ENCODE assay signal across 16 cellular contexts in genomic region chr20:61763740-61764400, GRCh38.
DNase-seq lines count a peak whose midpoint lies in the region; ATAC-seq, FAIRE-seq and TF ChIP-seq lines count a peak whose summit lies in the region.
"Had no signal": no experiment of that assay in that cellular context is flagged by ENCODE, and none has a peak within 500 bp of the region (broad histone marks: within the 10 kb centered on the region; RNA-seq: fewer than 3 reads in every experiment).

No MANE protein-coding gene starts in this region.

- no peak overlapping the region for H2BK120ac ChIP-seq in neuronal stem cell (ENCODE audit: low read depth, low read length)

- H3K4me3 ChIP-seq in astrocyte (ENCODE audit: insufficient read depth, low read depth, low read length) (no peak overlapping the region), neuronal stem cell (ENCODE audit: low read length in 2 of 2) (no peak overlapping the region), sigmoid colon (no peak overlapping the region), PC-3 (ENCODE audit: low read length) (no peak overlapping the region)
- H3K4me3 ChIP-seq: BLaER1 treated with 17β-estradiol and CSF1 and Interleukin-3, amounts not matched to agents 10 nM and 100 nM; GM23248; HAP-1 had no signal

- H3K9me2 ChIP-seq in PC-3 (replicated peaks; ENCODE audit: low read length), result no peaks in the 10 kb centered on the region

- no peak overlapping the region for H4K91ac ChIP-seq in neuronal stem cell (ENCODE audit: low read depth, low read length, poor library complexity)

- H3K79me2 ChIP-seq in astrocyte (ENCODE audit: insufficient read depth, low read length) (no peaks in the 10 kb centered on the region), PC-3 (ENCODE audit: low read length) (no peaks in the 10 kb centered on the region)

- H3K18ac ChIP-seq in neuronal stem cell (ENCODE audit: low read length), result no peak overlapping the region

- BruUV-seq in PC-3 (replicated peaks; lab: Mats Ljungman, UMichigan), result no TSS peak

- no peaks in the 10 kb centered on the region for H3K9me3 Mint-ChIP-seq in astrocyte (ENCODE audit: unreplicated experiment)
- H3K9me3 Mint-ChIP-seq in activated CD8-positive, alpha-beta memory T cell treated with anti-CD3 and anti-CD28 coated beads, Interleukin-2, amount 10 ng/mL, durations not matched to agents 7 days and 5 days (ENCODE audit: low read depth), result no peaks in the 10 kb centered on the region
- H3K9me3 Mint-ChIP-seq: CD8-positive, alpha-beta T cell had no signal

- H2AFZ ChIP-seq in astrocyte (ENCODE audit: low read depth, low read length), result no peak overlapping the region
- no peak overlapping the region for H2AFZ ChIP-seq in neuronal stem cell (ENCODE audit: low read length)
- no peak overlapping the region for H2AFZ ChIP-seq in PC-3 (ENCODE audit: low read length)
- H2AFZ ChIP-seq: GM23248 had no signal

- no peaks in the 10 kb centered on the region for H3K9me3 ChIP-seq in KOPT-K1 (ENCODE audit: insufficient read depth, low read length, poor library complexity, severe bottlenecking)
- H3K9me3 ChIP-seq in astrocyte (ENCODE audit: insufficient read depth, low read depth, low read length), result no peaks in the 10 kb centered on the region
- H3K9me3 ChIP-seq in neuronal stem cell (replicated peaks in 1 of 2; ENCODE audit: control insufficient read depth in 2 of 2, insufficient read depth in 1 of 2, low read depth in 1 of 2, low read length in 2 of 2), result no peaks in the 10 kb centered on the region
- no peaks in the 10 kb centered on the region for H3K9me3 ChIP-seq in sigmoid colon
- no peaks in the 10 kb centered on the region for H3K9me3 ChIP-seq in PC-3 (ENCODE audit: low read length)
- H3K9me3 ChIP-seq: BLaER1 treated with 17β-estradiol and CSF1 and Interleukin-3, amounts not matched to agents 10 nM and 100 nM; HAP-1 had no signal

- TF ChIP-seq CTCF in astrocyte (IDR thresholded peaks at IDR 0.05; ENCODE audit: insufficient read depth, low read depth, low read length) (no peak), sigmoid colon (IDR thresholded peaks at IDR 0.05) (no peak), PC-3 (conservative IDR thresholded peaks at IDR 0.05; ENCODE audit: low read depth, low read length) (no peak)

- peak overlapping the region; percentile 26 for H3K27ac Mint-ChIP-seq in astrocyte (ENCODE audit: unreplicated experiment)
- H3K27ac Mint-ChIP-seq in activated CD8-positive, alpha-beta memory T cell treated with anti-CD3 and anti-CD28 coated beads, Interleukin-2, amount 10 ng/mL, durations not matched to agents 7 days and 5 days, result no peak overlapping the region
- H3K27ac Mint-ChIP-seq: B cell; CD8-positive, alpha-beta T cell had no signal

- DNase-seq in astrocyte (ENCODE audit: low read depth) (no peak), neuronal stem cell (ENCODE audit: low spot score) (no peak), sigmoid colon (peak; percentile 32), GM19239 (ENCODE audit: insufficient read length, low spot score) (no peak), NCI-H526 treated with DMSO at 0.1 percent for 48 hours (lab: John Stamatoyannopoulos, UW) (no peak), PC-3 (no peak)
- DNase-seq in activated CD8-positive, alpha-beta memory T cell treated with anti-CD3 and anti-CD28 coated beads, Interleukin-2, amount 10 ng/mL, durations not matched to agents 7 days and 5 days, result no peak
- DNase-seq: Calu3; CD8-positive, alpha-beta T cell; DMS79 treated with DMSO at 0.1 percent for 48 hours; GF-D8; GM23248 had no signal

- H4K8ac ChIP-seq in neuronal stem cell (ENCODE audit: low read depth, low read length), result no peak overlapping the region

- H4K20me1 ChIP-seq in astrocyte (ENCODE audit: insufficient read depth, low read length) (no peaks in the 10 kb centered on the region), PC-3 (ENCODE audit: low read length) (no peaks in the 10 kb centered on the region)

- no CpG with 5 or more reads among the region's 18 CpGs for WGBS in neuronal stem cell (ENCODE audit: extremely low coverage in 2 of 2, insufficient read length in 2 of 2, insufficient replicate concordance in 1 of 2), 2 donors
- 85 to 86% methylated on average over 18 of the region's 18 CpGs for WGBS in sigmoid colon, 2 donors

- intact Hi-C loops in sigmoid colon (cut with DNase I), result no loop called here
- intact Hi-C loops in PC-3 (cut with micrococcal nuclease), result no loop called here

- no peak overlapping the region for H3K4ac ChIP-seq in neuronal stem cell (ENCODE audit: low read length)

- no peak overlapping the region for H3K14ac ChIP-seq in neuronal stem cell (ENCODE audit: low read length)

- H3K27me3 ChIP-seq in astrocyte (ENCODE audit: insufficient read depth, low read length) (no peaks in the 10 kb centered on the region), neuronal stem cell (ENCODE audit: control insufficient read depth in 3 of 3, insufficient read depth in 3 of 3, low read depth in 1 of 3, low read length in 3 of 3) (no peaks in the 10 kb centered on the region), sigmoid colon (peaks cover 0 to 49% (median 0%) of the 10 kb centered on the region in 3 donors), PC-3 (ENCODE audit: low read length) (peaks cover 85% of the 10 kb centered on the region)
- H3K27me3 ChIP-seq: BLaER1 treated with 17β-estradiol and CSF1 and Interleukin-3, amounts not matched to agents 10 nM and 100 nM had no signal

- H3K79me1 ChIP-seq in neuronal stem cell (ENCODE audit: low read depth, low read length), result no peaks in the 10 kb centered on the region

- H3K23ac ChIP-seq in neuronal stem cell (ENCODE audit: low read depth, low read length, poor library complexity), result no peak overlapping the region

- CTCF ChIA-PET in activated CD8-positive, alpha-beta memory T cell treated with anti-CD3 and anti-CD28 coated beads, Interleukin-2, amount 10 ng/mL, durations not matched to agents 7 days and 5 days (lab: Charles Lee), result no interaction called here
- CTCF ChIA-PET in PC-3 (lab: Charles Lee), result no interaction called here

- H3K36me3 ChIP-seq in KOPT-K1 (ENCODE audit: insufficient read depth, low read length) (no peaks in the 10 kb centered on the region), astrocyte (ENCODE audit: insufficient read depth, low read length) (no peaks in the 10 kb centered on the region), neuronal stem cell (replicated peaks in 1 of 2; ENCODE audit: control insufficient read depth in 2 of 2, insufficient read depth in 2 of 2, low read length in 2 of 2) (no peaks in the 10 kb centered on the region), sigmoid colon (no peaks in the 10 kb centered on the region), PC-3 (ENCODE audit: low read depth, low read length) (no peaks in the 10 kb centered on the region)
- H3K36me3 ChIP-seq: BLaER1 treated with 17β-estradiol and CSF1 and Interleukin-3, amounts not matched to agents 10 nM and 100 nM; HAP-1 had no signal

- peak overlapping the region; percentile 34 for H2AK5ac ChIP-seq in neuronal stem cell (ENCODE audit: low read depth, low read length)

- H3K4me3 Mint-ChIP-seq in astrocyte (ENCODE audit: unreplicated experiment), result no peak overlapping the region
- H3K4me3 Mint-ChIP-seq in activated CD8-positive, alpha-beta memory T cell treated with anti-CD3 and anti-CD28 coated beads, Interleukin-2, amount 10 ng/mL, durations not matched to agents 7 days and 5 days, result no peak overlapping the region
- H3K4me3 Mint-ChIP-seq: B cell; CD8-positive, alpha-beta T cell had no signal

- TF ChIP-seq EP300 in sigmoid colon (IDR thresholded peaks at IDR 0.05), result no peak

- no peak overlapping the region for H2BK5ac ChIP-seq in neuronal stem cell (ENCODE audit: low read length)

- no peaks in the 10 kb centered on the region for H3K4me1 ChIP-seq in astrocyte (ENCODE audit: insufficient read depth, low read length)
- peaks cover 0 to 9% of the 10 kb centered on the region in 2 donors for H3K4me1 ChIP-seq in neuronal stem cell (ENCODE audit: control insufficient read depth in 2 of 2, insufficient read depth in 1 of 2, low read depth in 1 of 2, low read length in 2 of 2)
- no peaks in the 10 kb centered on the region for H3K4me1 ChIP-seq in sigmoid colon
- no peaks in the 10 kb centered on the region for H3K4me1 ChIP-seq in PC-3 (ENCODE audit: insufficient read depth, low read length)
- H3K4me1 ChIP-seq: HAP-1 had no signal

- H3K27ac ChIP-seq in KOPT-K1 (ENCODE audit: low read depth, low read length, poor library complexity, severe bottlenecking), result peak overlapping the region; percentile 38
- no peak overlapping the region for H3K27ac ChIP-seq in astrocyte (ENCODE audit: low read depth, low read length)
- no peak overlapping the region for H3K27ac ChIP-seq in neuronal stem cell (replicated peaks; ENCODE audit: low read length)
- H3K27ac ChIP-seq in sigmoid colon, result no peak overlapping the region
- H3K27ac ChIP-seq in PC-3 (ENCODE audit: low read length), result no peak overlapping the region
- H3K27ac ChIP-seq: BLaER1 treated with 17β-estradiol and CSF1 and Interleukin-3, amounts not matched to agents 10 nM and 100 nM; GM23248 had no signal

- H2BK15ac ChIP-seq in neuronal stem cell (ENCODE audit: low read length), result no peak overlapping the region

- POLR2A ChIA-PET in PC-3 (lab: Charles Lee; ENCODE audit: unreplicated experiment), result no interaction called here

- no peak for FAIRE-seq in astrocyte (lab: Jason Lieb, UNC)
- no peak for FAIRE-seq in GM19239 (lab: Jason Lieb, UNC)

- H3K9ac ChIP-seq in astrocyte (ENCODE audit: low read length) (no peak overlapping the region), neuronal stem cell (ENCODE audit: low read depth, low read length, poor library complexity) (no peak overlapping the region), PC-3 (ENCODE audit: low read length) (no peak overlapping the region)
- H3K9ac ChIP-seq: BLaER1 treated with 17β-estradiol and CSF1 and Interleukin-3, amounts not matched to agents 10 nM and 100 nM; GM23248 had no signal

- no peaks in the 10 kb centered on the region for H3K36me3 Mint-ChIP-seq in astrocyte (ENCODE audit: low read depth, unreplicated experiment)
- no peaks in the 10 kb centered on the region for H3K36me3 Mint-ChIP-seq in activated CD8-positive, alpha-beta memory T cell treated with anti-CD3 and anti-CD28 coated beads, Interleukin-2, amount 10 ng/mL, durations not matched to agents 7 days and 5 days
- H3K36me3 Mint-ChIP-seq: CD8-positive, alpha-beta T cell had no signal

- no peaks in the 10 kb centered on the region for H3K4me1 Mint-ChIP-seq in astrocyte (ENCODE audit: low read depth, unreplicated experiment)
- no peaks in the 10 kb centered on the region for H3K4me1 Mint-ChIP-seq in activated CD8-positive, alpha-beta memory T cell treated with anti-CD3 and anti-CD28 coated beads, Interleukin-2, amount 10 ng/mL, durations not matched to agents 7 days and 5 days
- H3K4me1 Mint-ChIP-seq: B cell had no signal

- no peak for ATAC-seq in activated CD8-positive, alpha-beta memory T cell treated with anti-CD3 and anti-CD28 coated beads, Interleukin-2, amount 10 ng/mL, durations not matched to agents 7 days and 5 days
- ATAC-seq in PC-3, result no peak
- ATAC-seq: CD8-positive, alpha-beta T cell had no signal

- no peaks in the 10 kb centered on the region for H3F3A ChIP-seq in PC-3 (ENCODE audit: low read length, unreplicated experiment)

- H2BK12ac ChIP-seq in neuronal stem cell (ENCODE audit: low read length), result no peak overlapping the region

- H3K4me2 ChIP-seq in astrocyte (ENCODE audit: low read length) (no peak overlapping the region), neuronal stem cell (ENCODE audit: insufficient read depth, low read length, poor library complexity, severe bottlenecking) (no peak overlapping the region), PC-3 (ENCODE audit: low read length) (no peak overlapping the region)

- TF ChIP-seq POLR2A in sigmoid colon (IDR thresholded peaks at IDR 0.05), result no peak

- peaks cover 59% of the 10 kb centered on the region for H3K27me3 Mint-ChIP-seq in astrocyte (ENCODE audit: low read depth, unreplicated experiment)
- no peaks in the 10 kb centered on the region for H3K27me3 Mint-ChIP-seq in activated CD8-positive, alpha-beta memory T cell treated with anti-CD3 and anti-CD28 coated beads, Interleukin-2, amount 10 ng/mL, durations not matched to agents 7 days and 5 days
- H3K27me3 Mint-ChIP-seq: B cell had no signal
